ENCODE assay signal across 2 cellular contexts in genomic region chr4:166308589-166308988, GRCh38.
TF ChIP-seq lines count a peak whose summit lies in the region.

No MANE protein-coding gene starts in this region.

TF ChIP-seq in SK-N-SH, 30 proteins besides CTCF, POLR2A, EP300 and RAD21 (continued from another document):
- TF ChIP-seq USF1 (IDR thresholded peaks at IDR 0.05; ENCODE audit: borderline replicate concordance, low read depth) (no peak), RCOR1 (IDR thresholded peaks at IDR 0.05; ENCODE audit: low read length) (no peak), ELF1 (IDR thresholded peaks at IDR 0.05) (no peak), GATA2 (CRISPR knock-in tag; IDR thresholded peaks at IDR 0.05) (no peak), ZBTB33 (IDR thresholded peaks at IDR 0.05; ENCODE audit: borderline replicate concordance, low read depth) (no peak), EZH2phosphoT487 (IDR thresholded peaks at IDR 0.05; ENCODE audit: borderline replicate concordance, low read depth) (no peak), RXRA (IDR thresholded peaks at IDR 0.05; ENCODE audit: borderline replicate concordance, low read depth) (no peak), FOXM1 (IDR thresholded peaks at IDR 0.05; ENCODE audit: low read depth) (no peak), TEAD4 (IDR thresholded peaks at IDR 0.05; ENCODE audit: borderline replicate concordance, insufficient read depth) (no peak), USF2 (IDR thresholded peaks at IDR 0.05; ENCODE audit: borderline replicate concordance, low read depth, low read length) (no peak), NRF1 (IDR thresholded peaks at IDR 0.05; ENCODE audit: low read depth, low read length) (no peak)

TF ChIP-seq in SK-N-SH treated with all-trans-retinoic acid at 6 μM for 48 hours, 23 proteins besides CTCF, POLR2A, EP300 and RAD21 (continued from another document):
- TF ChIP-seq TOX (CRISPR knock-in tag; IDR thresholded peaks at IDR 0.05; ENCODE audit: borderline replicate concordance): no peak
